ENCODE assay signal across 7 cellular contexts in genomic region chr9:21096172-21096900, GRCh38. TPM values are rescaled to one million over a fixed set of nuclear protein-coding genes. Genes with fewer than 3 reads are reported as not detected.
DNase-seq lines count a peak whose midpoint lies in the region; ATAC-seq and TF ChIP-seq lines count a peak whose summit lies in the region.

No MANE protein-coding gene starts in this region.

- TF ChIP-seq POLR2A in GM18505 (IDR thresholded peaks at IDR 0.05; ENCODE audit: borderline replicate concordance, extremely low read depth, insufficient read depth, insufficient read length) (peak; percentile 17), HCT116 (IDR thresholded peaks at IDR 0.05; ENCODE audit: borderline replicate concordance, extremely low read depth, insufficient read depth, insufficient read length) (no peak)

- H3K9me2 ChIP-seq in HCT116 (ENCODE audit: insufficient read depth): no peaks in the 10 kb centered on the region

- no peak overlapping the region for H3K4me3 ChIP-seq in HCT116 (replicated peaks in 1 of 2; ENCODE audit: low read depth in 1 of 2, low read length in 2 of 2)

- CTCF ChIA-PET in HCT116 (lab: Charles Lee): interaction anchor here (0.7 to 1.6 kb wide), 3 partner anchors 10 to 15 kb away, joined by 3 to 7 read pairs (median 3); no protein-coding TSS in a partner anchor

- H3K9ac ChIP-seq in HCT116 (ENCODE audit: low read length): no peak overlapping the region

- H3K27me3 Mint-ChIP-seq in activated naive CD8-positive, alpha-beta T cell treated with anti-CD3 and anti-CD28 coated beads for 36 hours: no peaks in the 10 kb centered on the region
- peaks cover 0 to 2% (median 2%) of the 10 kb centered on the region in 3 donors for H3K27me3 Mint-ChIP-seq in immature natural killer cell (ENCODE audit: low read depth in 3 of 3)

- H3K9me3 Mint-ChIP-seq in activated naive CD8-positive, alpha-beta T cell treated with anti-CD3 and anti-CD28 coated beads for 36 hours: peaks cover 5% of the 10 kb centered on the region
- H3K9me3 Mint-ChIP-seq in immature natural killer cell: no peaks in the 10 kb centered on the region
- H3K9me3 Mint-ChIP-seq in stimulated activated effector memory CD8-positive, alpha-beta T cell treated with anti-CD3 and anti-CD28 coated beads, Interleukin-12 subunit alpha, Interleukin-12 subunit beta, amount 100 ng/mL, for 72 hours: no peaks in the 10 kb centered on the region

- H3K79me2 ChIP-seq in HCT116 (ENCODE audit: insufficient read depth, low read length): no peaks in the 10 kb centered on the region

- ATAC-seq in GM18505 (IDR thresholded peaks at IDR 0.05; ENCODE audit: unreplicated experiment) (peak; percentile 79), HCT116 (no peak)
- peak; percentile 88 for ATAC-seq in stimulated activated effector memory CD8-positive, alpha-beta T cell treated with anti-CD3 and anti-CD28 coated beads, Interleukin-12 subunit alpha, Interleukin-12 subunit beta, amount 100 ng/mL, for 72 hours

- no peaks in the 10 kb centered on the region for H3K4me1 ChIP-seq in HCT116 (ENCODE audit: control insufficient read depth in 1 of 2, insufficient read depth in 2 of 2, low read length in 2 of 2)

- TF ChIP-seq RAD21 in HCT116 (IDR thresholded peaks at IDR 0.05; ENCODE audit: low read depth): no peak

- no peaks in the 10 kb centered on the region for H3K27me3 ChIP-seq in HCT116 (ENCODE audit: insufficient read depth, low read length)

- H4K20me1 ChIP-seq in HCT116 (ENCODE audit: insufficient read depth): no peaks in the 10 kb centered on the region

- TF ChIP-seq CTCF in HCT116 (IDR thresholded peaks at IDR 0.05 in 2 of 3, conservative IDR thresholded peaks at IDR 0.05 in 1 of 3; ENCODE audit: borderline replicate concordance in 1 of 3, insufficient read depth in 1 of 3, low read depth in 2 of 3, low read length in 2 of 3): no peak

- H3K27ac Mint-ChIP-seq in activated naive CD8-positive, alpha-beta T cell treated with anti-CD3 and anti-CD28 coated beads for 36 hours: peak overlapping the region; percentile 95
- H3K27ac Mint-ChIP-seq in immature natural killer cell: peak overlapping the region; percentile 90 to 94 (median 92)
- peak overlapping the region; percentile 85 for H3K27ac Mint-ChIP-seq in stimulated activated effector memory CD8-positive, alpha-beta T cell treated with anti-CD3 and anti-CD28 coated beads, Interleukin-12 subunit alpha, Interleukin-12 subunit beta, amount 100 ng/mL, for 72 hours

- H3K27ac ChIP-seq in HCT116 (ENCODE audit: low read depth, low read length): no peak overlapping the region

- intact Hi-C loops in HCT116 (cut with micrococcal nuclease): no loop called here

- H3K4me1 Mint-ChIP-seq in activated naive CD8-positive, alpha-beta T cell treated with anti-CD3 and anti-CD28 coated beads for 36 hours: peaks cover 30% of the 10 kb centered on the region
- peaks cover 29 to 31% of the 10 kb centered on the region in 2 donors for H3K4me1 Mint-ChIP-seq in immature natural killer cell
- peaks cover 31% of the 10 kb centered on the region for H3K4me1 Mint-ChIP-seq in stimulated activated effector memory CD8-positive, alpha-beta T cell treated with anti-CD3 and anti-CD28 coated beads, Interleukin-12 subunit alpha, Interleukin-12 subunit beta, amount 100 ng/mL, for 72 hours

- no peak overlapping the region for H3K4me2 ChIP-seq in HCT116 (ENCODE audit: low read length)

- POLR2A ChIA-PET in HCT116 (lab: Charles Lee): no interaction called here

- no TSS peak for BruUV-seq in HCT116 (replicated peaks; lab: Mats Ljungman, UMichigan)

- H3K4me3 Mint-ChIP-seq in activated naive CD8-positive, alpha-beta T cell treated with anti-CD3 and anti-CD28 coated beads for 36 hours: peak overlapping the region; percentile 75
- H3K4me3 Mint-ChIP-seq in immature natural killer cell: peak overlapping the region; percentile 78 to 89 (median 82)
- peak overlapping the region; percentile 58 for H3K4me3 Mint-ChIP-seq in stimulated activated effector memory CD8-positive, alpha-beta T cell treated with anti-CD3 and anti-CD28 coated beads, Interleukin-12 subunit alpha, Interleukin-12 subunit beta, amount 100 ng/mL, for 72 hours

- DNase-seq in HCT116 (ENCODE audit: low read depth, low spot score) (no peak), NAMALWA (ENCODE audit: low spot score) (peak; percentile 59), immature natural killer cell (peak; percentile 69 to 73 (median 72)), NCI-H82 (lab: John Stamatoyannopoulos, UW) (no peak)
- DNase-seq in activated naive CD8-positive, alpha-beta T cell treated with anti-CD3 and anti-CD28 coated beads for 36 hours: peak; percentile 45
- DNase-seq in stimulated activated effector memory CD8-positive, alpha-beta T cell treated with anti-CD3 and anti-CD28 coated beads, Interleukin-12 subunit alpha, Interleukin-12 subunit beta, amount 100 ng/mL, for 72 hours (ENCODE audit: low spot score in 2 of 2): peak in 1 of 2 donors; percentile 62

- no peak overlapping the region for H2AFZ ChIP-seq in HCT116 (ENCODE audit: low read depth, low read length, poor library complexity, severe bottlenecking)

- no peaks in the 10 kb centered on the region for H3K36me3 ChIP-seq in HCT116 (ENCODE audit: control insufficient read depth in 1 of 2, insufficient read depth in 2 of 2, low read length in 2 of 2)

- peaks cover 14% of the 10 kb centered on the region for H3K36me3 Mint-ChIP-seq in activated naive CD8-positive, alpha-beta T cell treated with anti-CD3 and anti-CD28 coated beads for 36 hours
- H3K36me3 Mint-ChIP-seq in immature natural killer cell: no peaks in the 10 kb centered on the region
- no peaks in the 10 kb centered on the region for H3K36me3 Mint-ChIP-seq in stimulated activated effector memory CD8-positive, alpha-beta T cell treated with anti-CD3 and anti-CD28 coated beads, Interleukin-12 subunit alpha, Interleukin-12 subunit beta, amount 100 ng/mL, for 72 hours

- no peaks in the 10 kb centered on the region for H3K9me3 ChIP-seq in HCT116 (ENCODE audit: control insufficient read depth in 1 of 2, insufficient read depth in 1 of 2, low read depth in 1 of 2, low read length in 2 of 2)

- RAD21 ChIA-PET in HCT116 (lab: Charles Lee; ENCODE audit: low non-redundant PET in 1 of 2, low total read pairs in 2 of 2, uncharacterized antibody in 2 of 2, unreplicated experiment in 2 of 2): no interaction called here

TF ChIP-seq in HCT116, 20 proteins besides CTCF, POLR2A, EP300 and RAD21:
- TF ChIP-seq, protein P1, sequence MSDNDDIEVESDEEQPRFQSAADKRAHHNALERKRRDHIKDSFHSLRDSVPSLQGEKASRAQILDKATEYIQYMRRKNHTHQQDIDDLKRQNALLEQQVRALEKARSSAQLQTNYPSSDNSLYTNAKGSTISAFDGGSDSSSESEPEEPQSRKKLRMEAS (IDR thresholded peaks at IDR 0.05): no peak
- 0 out of 2 replicates have a peak, but pooled peaks have one; percentile 51 for TF ChIP-seq CEBPB (IDR thresholded peaks at IDR 0.05; ENCODE audit: low read depth)
- no peak for TF ChIP-seq ZFX (IDR thresholded peaks at IDR 0.05)
- TF ChIP-seq ATF3 (IDR thresholded peaks at IDR 0.05): peak; percentile 45; the same call in 1 of the 2 replicates
TF ChIP-seq in HCT116: peak in this region for 2.

RNA-seq across cellular contexts. Expression of gene IFNB1, which starts 18.6 kb away (rescaled TPM):
- total RNA-seq in HCT116 (2021; ENCODE audit: unreplicated experiment): not detected
- polyA plus RNA-seq in HCT116 (2012): not detected in 2 replicates
- total RNA-seq in activated naive CD8-positive, alpha-beta T cell treated with anti-CD3 and anti-CD28 coated beads for 36 hours: 1 to 10 TPM in 1 of 2 experiments, under 1 TPM in 1; 0.62 to 1.2 TPM
- not detected for polyA plus RNA-seq in immature natural killer cell

RNA-seq across cellular contexts. Expression of gene IFNW1, which starts 45.3 kb away (rescaled TPM):
- not detected for total RNA-seq in HCT116 (2021; ENCODE audit: unreplicated experiment)
- not detected in 2 replicates for polyA plus RNA-seq in HCT116 (2012)
- under 1 TPM in 1 of 2 experiments, not detected in 1; 0.10 TPM for total RNA-seq in activated naive CD8-positive, alpha-beta T cell treated with anti-CD3 and anti-CD28 coated beads for 36 hours
- polyA plus RNA-seq in immature natural killer cell: not detected

Comparison
In these comparisons a context has a peak if more than half of its experiments do, and no peak if none do; other contexts are left out.
1. DNase-seq: peak in NAMALWA (single experiment), activated naive CD8-positive, alpha-beta T cell treated with anti-CD3 and anti-CD28 coated beads for 36 hours (single experiment) and immature natural killer cell (3 of 3); none in HCT116 (single experiment) and NCI-H82 (single experiment).
2. Peak in every context shown above with its lines, with median percentiles within 50 percentile points of each other: H3K27ac Mint-ChIP-seq and H3K4me3 Mint-ChIP-seq.